ENCODE assay signal across 12 cellular contexts in genomic region chr4:107826427-107826980, GRCh38. TPM values are rescaled to one million over a fixed set of nuclear protein-coding genes. Genes with fewer than 3 reads are reported as not detected.
DNase-seq lines count a peak whose midpoint lies in the region; TF ChIP-seq lines count a peak whose summit lies in the region.
"Had no signal": no experiment of that assay in that cellular context is flagged by ENCODE, and none has a peak within 500 bp of the region (broad histone marks: within the 10 kb centered on the region; RNA-seq: fewer than 3 reads in every experiment).

No MANE protein-coding gene starts in this region.

- no peaks in the 10 kb centered on the region for H3K9me3 Mint-ChIP-seq in MCF 10A (ENCODE audit: unreplicated experiment)
- H3K9me3 Mint-ChIP-seq: activated naive CD8-positive, alpha-beta T cell treated with anti-CD3 and anti-CD28 coated beads for 36 hours had no signal

- H3K27me3 Mint-ChIP-seq in MCF 10A (ENCODE audit: insufficient read depth, unreplicated experiment): no peaks in the 10 kb centered on the region

- no peak for DNase-seq in HFF-Myc (ENCODE audit: extremely low read depth, low read depth)
- peak; percentile 42 for DNase-seq in MCF 10A (ENCODE audit: unreplicated experiment)
- peak; percentile 69 for DNase-seq in kidney tubule cell (ENCODE audit: low spot score)
- no peak for DNase-seq in AML-193 (lab: John Stamatoyannopoulos, UW)
- no peak for DNase-seq in stimulated activated CD4-positive, alpha-beta T cell treated with anti-CD3 and anti-CD28 coated beads, Interleukin-2, amount 100 ng/mL, for 48 hours
- DNase-seq in activated CD4-positive, CD25-positive, alpha-beta regulatory T cell treated with anti-CD3 and anti-CD28 coated beads, Interleukin-2, amount 50 U/mL, for 72 hours: no peak
- DNase-seq in SW 1271 (lab: John Stamatoyannopoulos, UW): no peak
- DNase-seq: activated naive CD8-positive, alpha-beta T cell treated with anti-CD3 and anti-CD28 coated beads for 36 hours; KBM-7; NK-92 treated with Interleukin-12 subunit alpha and Interleukin-12 subunit beta, amount 100 ng/mL, for 24 hours; stimulated activated naive CD4-positive, alpha-beta T cell had no signal

- intact Hi-C loops in MCF 10A (cut with micrococcal nuclease): no loop called here

- no peaks in the 10 kb centered on the region for H3K9me3 ChIP-seq in skeletal muscle tissue (ENCODE audit: control insufficient read depth in 3 of 3, low read length in 3 of 3)

- H3K36me3 Mint-ChIP-seq in MCF 10A (ENCODE audit: insufficient read depth, unreplicated experiment): no peaks in the 10 kb centered on the region
- H3K36me3 Mint-ChIP-seq: activated naive CD8-positive, alpha-beta T cell treated with anti-CD3 and anti-CD28 coated beads for 36 hours had no signal

- peaks cover 9 to 14% (median 12%) of the 10 kb centered on the region in 3 donors for H3K4me1 ChIP-seq in skeletal muscle tissue (ENCODE audit: control insufficient read depth in 3 of 3, insufficient read depth in 3 of 3, low read length in 3 of 3)

- H3K9ac ChIP-seq in skeletal muscle tissue (ENCODE audit: low read depth in 1 of 3, low read length in 3 of 3): peak overlapping the region in 1 of 3 donors; percentile 54

- peak overlapping the region; percentile 94 for H3K4me3 Mint-ChIP-seq in MCF 10A (ENCODE audit: unreplicated experiment)
- H3K4me3 Mint-ChIP-seq: activated naive CD8-positive, alpha-beta T cell treated with anti-CD3 and anti-CD28 coated beads for 36 hours had no signal

- no TSS peak for BruUV-seq in MCF 10A (replicated peaks; lab: Mats Ljungman, UMichigan)

- POLR2A ChIA-PET in MCF 10A (lab: Yijun Ruan, JAX): interaction anchor here (0.6 to 16.6 kb wide), 24 partner anchors 9 to 1597 kb away, joined by 3 to 373 read pairs (median 4); partner anchors contain the start of genes CYP2U1, HADH, PAPSS1 and RPL34

- H3K27ac Mint-ChIP-seq in MCF 10A (ENCODE audit: low read depth, unreplicated experiment): peak overlapping the region; percentile 100
- H3K27ac Mint-ChIP-seq: activated naive CD8-positive, alpha-beta T cell treated with anti-CD3 and anti-CD28 coated beads for 36 hours had no signal

- peaks cover 40% of the 10 kb centered on the region for H3K4me1 Mint-ChIP-seq in MCF 10A (ENCODE audit: insufficient read depth, unreplicated experiment)

- no peaks in the 10 kb centered on the region for H3K36me3 ChIP-seq in skeletal muscle tissue (ENCODE audit: control insufficient read depth in 3 of 3, insufficient read depth in 3 of 3, low read length in 3 of 3)

- H3K27me3 ChIP-seq in skeletal muscle tissue (ENCODE audit: control insufficient read depth in 3 of 3, insufficient read depth in 3 of 3, low read length in 3 of 3): no peaks in the 10 kb centered on the region

- no peak overlapping the region for H3K27ac ChIP-seq in skeletal muscle tissue (ENCODE audit: low read depth, low read length)

- no peak for TF ChIP-seq CTCF in HFF-Myc (IDR thresholded peaks at IDR 0.05; ENCODE audit: low read depth, low read length, missing control alignments)
- no peak for TF ChIP-seq CTCF in MCF 10A (IDR thresholded peaks at IDR 0.05; ENCODE audit: unreplicated experiment)

- H3K4me3 ChIP-seq in HFF-Myc (replicated peaks; ENCODE audit: low read depth, low read length): peak overlapping the region; percentile 66; the same call in 1 of the 2 replicates
- H3K4me3 ChIP-seq in skeletal muscle tissue (ENCODE audit: low read length in 3 of 3): peak overlapping the region in 2 of 3 donors; percentile 11 to 83

- CTCF ChIA-PET in MCF 10A (lab: Yijun Ruan, JAX): interaction anchor here (0.7 to 3.4 kb wide), 9 partner anchors 15 to 86 kb away, joined by 3 to 14 read pairs (median 4); no protein-coding TSS in a partner anchor

RNA-seq across cellular contexts. Expression of gene SGMS2, which starts 1.8 kb away (rescaled TPM):
- total RNA-seq in MCF 10A (2022): 77.8 and 85.3 TPM in 2 replicates
- 13.0 TPM for total RNA-seq in skeletal muscle tissue

Comparison
In these comparisons a context has a peak if more than half of its experiments do, and no peak if none do; other contexts are left out.
1. DNase-seq: peak in MCF 10A (single experiment) and kidney tubule cell (single experiment); none in HFF-Myc (single experiment), AML-193 (0 of 2), stimulated activated CD4-positive, alpha-beta T cell treated with anti-CD3 and anti-CD28 coated beads, Interleukin-2, amount 100 ng/mL, for 48 hours (0 of 2), activated CD4-positive, CD25-positive, alpha-beta regulatory T cell treated with anti-CD3 and anti-CD28 coated beads, Interleukin-2, amount 50 U/mL, for 72 hours (single experiment) and SW 1271 (0 of 2).